Comparison of ENCODE assay signal across 8 cellular contexts in genomic region chr16:27232061-27232841, GRCh38. TPM values are rescaled to one million over a fixed set of nuclear protein-coding genes. Genes with fewer than 3 reads are reported as not detected.
DNase-seq lines count a peak whose midpoint lies in the region; ATAC-seq, FAIRE-seq and TF ChIP-seq lines count a peak whose summit lies in the region.

No MANE protein-coding gene starts in this region.

- H3K36me3 Mint-ChIP-seq in immature natural killer cell: peaks cover 0 to 10% (median 7%) of the 10 kb centered on the region in 3 donors

- H3K4me3 ChIP-seq in BLaER1 treated with 17β-estradiol and CSF1 and Interleukin-3, amounts not matched to agents 10 nM and 100 nM: peak overlapping the region in 6 of 10 experiments; percentile 4 to 41 (median 30); a peak in 9 of 20 replicates
- H3K4me3 ChIP-seq in Peyer's patch (no peak overlapping the region), hepatocyte (no peak overlapping the region), BE2C (ENCODE audit: low read depth, low read length) (no peak overlapping the region)

- DNase-seq in Peyer's patch (peak; percentile 82 to 88 (median 86)), immature natural killer cell (peak; percentile 58 to 65 (median 60)), RCC 7860 (ENCODE audit: low spot score) (no peak), hepatocyte (ENCODE audit: low spot score) (no peak), BE2C (no peak)

- H3K27me3 Mint-ChIP-seq in immature natural killer cell (ENCODE audit: low read depth in 3 of 3): peaks cover 11 to 17% (median 13%) of the 10 kb centered on the region in 3 donors

- 89% methylated on average over 24 of the region's 24 CpGs for WGBS in hepatocyte (ENCODE audit: low lambda C conversion rate, missing lambda C conversion rate)

- peaks cover 0 to 16% (median 0%) of the 10 kb centered on the region in 11 experiments; a peak in 2 of 22 replicates for H4K20me1 ChIP-seq in BLaER1 treated with 17β-estradiol and CSF1 and Interleukin-3, amounts not matched to agents 10 nM and 100 nM
- H4K20me1 ChIP-seq in hepatocyte (ENCODE audit: insufficient read depth, poor library complexity, severe bottlenecking): no peaks in the 10 kb centered on the region

- peak; percentile 55 for ATAC-seq in GM21576 (IDR thresholded peaks at IDR 0.05; ENCODE audit: unreplicated experiment)
- no peak for ATAC-seq in GM21360 (IDR thresholded peaks at IDR 0.05; ENCODE audit: unreplicated experiment)

- H3K9ac ChIP-seq in BLaER1 treated with 17β-estradiol and CSF1 and Interleukin-3, amounts not matched to agents 10 nM and 100 nM: peak overlapping the region in 10 of 11 experiments; percentile 4 to 75 (median 56); a peak in 18 of 22 replicates

- H3K9me2 ChIP-seq in hepatocyte (replicated peaks; ENCODE audit: insufficient read depth): no peaks in the 10 kb centered on the region

- peaks cover 68 to 74% of the 10 kb centered on the region in 2 donors for H3K4me1 Mint-ChIP-seq in immature natural killer cell

- H3K4me3 Mint-ChIP-seq in immature natural killer cell: peak overlapping the region; percentile 65 to 87 (median 77)

- TF ChIP-seq CTCF in Peyer's patch (IDR thresholded peaks at IDR 0.05) (no peak), hepatocyte (IDR thresholded peaks at IDR 0.05; ENCODE audit: poor library complexity) (no peak), BE2C (IDR thresholded peaks at IDR 0.05; ENCODE audit: low read depth, low read length) (no peak)

- H3K27ac ChIP-seq in BLaER1 treated with 17β-estradiol and CSF1 and Interleukin-3, amounts not matched to agents 10 nM and 100 nM: peak overlapping the region; percentile 5 to 83 (median 64); a peak in 19 of 22 replicates
- H3K27ac ChIP-seq in Peyer's patch (peak overlapping the region; percentile 62 to 85 (median 80)), hepatocyte (no peak overlapping the region)

- peak overlapping the region; percentile 97 to 100 (median 98) for H3K27ac Mint-ChIP-seq in immature natural killer cell

- H2AFZ ChIP-seq in hepatocyte: no peak overlapping the region

- peak in 1 of 2 donors; percentile 19 for TF ChIP-seq POLR2A in Peyer's patch (IDR thresholded peaks at IDR 0.05)

- peaks cover 0 to 7% (median 0%) of the 10 kb centered on the region in 11 experiments; a peak in 2 of 22 replicates for H3K36me3 ChIP-seq in BLaER1 treated with 17β-estradiol and CSF1 and Interleukin-3, amounts not matched to agents 10 nM and 100 nM
- H3K36me3 ChIP-seq in Peyer's patch (peaks cover 0 to 9% (median 0%) of the 10 kb centered on the region in 3 donors), hepatocyte (replicated peaks; ENCODE audit: insufficient read depth, low read depth) (no peaks in the 10 kb centered on the region), BE2C (no peaks in the 10 kb centered on the region)

- no peak for FAIRE-seq in RCC 7860 (lab: Jason Lieb, UNC)

- H3K79me2 ChIP-seq in hepatocyte: no peaks in the 10 kb centered on the region

- peak overlapping the region; percentile 76 to 94 (median 92) for H3K4me2 ChIP-seq in BLaER1 treated with 17β-estradiol and CSF1 and Interleukin-3, amounts not matched to agents 10 nM and 100 nM
- no peak overlapping the region for H3K4me2 ChIP-seq in hepatocyte

- H3K4me1 ChIP-seq in BLaER1 treated with 17β-estradiol and CSF1 and Interleukin-3, amounts not matched to agents 10 nM and 100 nM: peaks cover 93 to 100% (median 100%) of the 10 kb centered on the region in 10 experiments
- H3K4me1 ChIP-seq in Peyer's patch (peaks cover 20 to 80% (median 34%) of the 10 kb centered on the region in 4 donors), hepatocyte (ENCODE audit: insufficient read depth) (no peaks in the 10 kb centered on the region), BE2C (peaks cover 21% of the 10 kb centered on the region)

- H3K9me3 Mint-ChIP-seq in immature natural killer cell: no peaks in the 10 kb centered on the region

- no peaks in the 10 kb centered on the region for H3K9me3 ChIP-seq in BLaER1 treated with 17β-estradiol and CSF1 and Interleukin-3, amounts not matched to agents 10 nM and 100 nM (replicated peaks in 1 of 11)
- H3K9me3 ChIP-seq in Peyer's patch: no peaks in the 10 kb centered on the region
- H3K9me3 ChIP-seq in hepatocyte (ENCODE audit: low read depth): no peaks in the 10 kb centered on the region
- H3K9me3 ChIP-seq in BE2C: no peaks in the 10 kb centered on the region

- peaks cover 0 to 8% (median 0%) of the 10 kb centered on the region in 11 experiments; a peak in 2 of 22 replicates for H3K27me3 ChIP-seq in BLaER1 treated with 17β-estradiol and CSF1 and Interleukin-3, amounts not matched to agents 10 nM and 100 nM
- H3K27me3 ChIP-seq in Peyer's patch: no peaks in the 10 kb centered on the region
- H3K27me3 ChIP-seq in hepatocyte: no peaks in the 10 kb centered on the region
- no peaks in the 10 kb centered on the region for H3K27me3 ChIP-seq in BE2C

RNA-seq across cellular contexts. Expression of gene KDM8, which starts 28.9 kb away (rescaled TPM):
- total RNA-seq in Peyer's patch: 100 to 1,000 TPM in 1 of 4 donors, 10 to 100 TPM in 3; 22.3 to 130 (median 40.9) TPM
- 1 to 10 TPM; 4.3 to 6.2 (median 5.1) TPM for polyA plus RNA-seq in immature natural killer cell
- 7.2 and 11.5 TPM in 2 replicates for total RNA-seq in hepatocyte
- 5.6 and 9.7 TPM in 2 replicates for polyA plus RNA-seq in hepatocyte
- polyA plus RNA-seq in BE2C (2012; ENCODE audit: insufficient read depth, insufficient read length, low read depth): 18.1 TPM

RNA-seq across cellular contexts. Expression of gene NSMCE1, which starts 36.3 kb away (rescaled TPM):
- total RNA-seq in Peyer's patch (10 to 100 TPM; 20.9 to 41.3 (median 30.6) TPM), hepatocyte (35.0 and 40.8 TPM in 2 replicates)
- polyA plus RNA-seq in immature natural killer cell (100 to 1,000 TPM; 133 to 162 (median 148) TPM), hepatocyte (58.2 and 66.3 TPM in 2 replicates)
- polyA plus RNA-seq in BE2C (2012; ENCODE audit: insufficient read depth, insufficient read length, low read depth): 158 TPM

Comparison
In these comparisons a context has a peak if more than half of its experiments do, and no peak if none do; other contexts are left out.
1. H3K4me3 ChIP-seq: peak in BLaER1 treated with 17β-estradiol and CSF1 and Interleukin-3, amounts not matched to agents 10 nM and 100 nM (6 of 10); none in Peyer's patch (0 of 4), hepatocyte (single experiment) and BE2C (single experiment).
2. DNase-seq: peak in Peyer's patch (3 of 3) and immature natural killer cell (3 of 3); none in RCC 7860 (single experiment), hepatocyte (single experiment) and BE2C (single experiment).